In the genomic region with DNA sequence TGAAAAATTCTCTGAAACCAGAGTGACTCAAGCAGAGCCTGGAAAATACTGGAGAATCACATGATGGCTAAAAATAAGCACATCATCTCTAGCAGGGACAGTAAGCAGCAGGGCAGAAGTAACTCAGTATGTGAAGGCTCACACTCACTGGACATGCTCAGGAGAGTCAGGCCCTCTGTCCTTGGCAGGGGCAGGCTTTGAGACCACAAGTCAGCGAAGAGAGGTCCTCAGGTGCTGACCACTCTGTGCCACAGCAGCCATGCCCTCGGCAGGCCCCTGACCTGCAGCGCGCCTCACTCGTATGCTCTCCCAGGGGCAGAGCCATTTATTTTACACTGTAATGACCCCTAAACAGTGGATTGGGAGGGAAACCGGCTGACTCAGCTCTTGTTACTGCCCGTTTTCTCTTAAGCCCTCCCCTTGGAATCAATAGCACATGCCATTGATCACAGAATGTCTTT, we compare ENCODE assay signal across 9 cellular contexts.
A peak's percentile ranks its signal among the peaks of the same experiment; 100 is the strongest.
DNase-seq lines count a peak whose midpoint lies in the region; ATAC-seq and TF ChIP-seq lines count a peak whose summit lies in the region.
"Had no signal": no experiment of that assay in that cellular context is flagged by ENCODE, and none has a peak within 500 bp of the region (broad histone marks: within the 10 kb centered on the region; RNA-seq: fewer than 3 reads in every experiment).

No MANE protein-coding gene starts in this region.

- H3K27me3 ChIP-seq in ACC112 (ENCODE audit: insufficient read depth, low read length) (no peaks in the 10 kb centered on the region), right atrium auricular region (no peaks in the 10 kb centered on the region)

- peak overlapping the region; percentile 35; the same call in 1 of the 2 replicates for H3K4me3 ChIP-seq in ACC112 (ENCODE audit: low read depth, low read length)
- H3K4me3 ChIP-seq in right atrium auricular region: no peak overlapping the region

- no peak overlapping the region for H3K4me3 Mint-ChIP-seq in progenitor cell of endocrine pancreas (ENCODE audit: low read depth)

- peaks cover 15% of the 10 kb centered on the region for H3K4me1 ChIP-seq in ACC112 (ENCODE audit: control insufficient read depth, insufficient read depth, low read length, unreplicated experiment)
- H3K4me1 ChIP-seq in right atrium auricular region: peaks cover 0 to 53% of the 10 kb centered on the region in 2 donors

- DNase-seq in astrocyte of the hippocampus (ENCODE audit: low read depth, low spot score) (peak; percentile 64), right atrium auricular region (ENCODE audit: low spot score) (no peak), progenitor cell of endocrine pancreas (ENCODE audit: low spot score, unreplicated experiment) (no peak), LoVo (ENCODE audit: low spot score) (no peak), kidney glomerular epithelial cell (lab: John Stamatoyannopoulos, UW) (no peak), NCI-H1417 treated with DMSO at 0.1 percent for 48 hours (lab: John Stamatoyannopoulos, UW) (no peak)
- DNase-seq: AML-193 had no signal

- H3K36me3 Mint-ChIP-seq in progenitor cell of endocrine pancreas (ENCODE audit: insufficient read depth): no peaks in the 10 kb centered on the region

- H3K9me3 ChIP-seq in right atrium auricular region: no peaks in the 10 kb centered on the region

- H3K27ac ChIP-seq in ACC112 (ENCODE audit: low read depth, low read length): peak overlapping the region; percentile 54
- H3K27ac ChIP-seq in right atrium auricular region: peak overlapping the region; percentile 78 to 92

- H2AFZ ChIP-seq in ACC112 (ENCODE audit: low read length, unreplicated experiment): peak overlapping the region; percentile 39

- peak overlapping the region; percentile 57 for H3K27ac Mint-ChIP-seq in progenitor cell of endocrine pancreas

- peaks cover 4% of the 10 kb centered on the region for H3K79me2 ChIP-seq in ACC112 (ENCODE audit: control insufficient read depth, insufficient read depth, low read length, unreplicated experiment)

- H3K9me3 Mint-ChIP-seq in progenitor cell of endocrine pancreas (ENCODE audit: low read depth): no peaks in the 10 kb centered on the region

- peaks cover 23% of the 10 kb centered on the region for H3K4me1 Mint-ChIP-seq in progenitor cell of endocrine pancreas (ENCODE audit: low read depth)

- H3K36me3 ChIP-seq in ACC112 (ENCODE audit: insufficient read depth, low read length) (no peaks in the 10 kb centered on the region), right atrium auricular region (no peaks in the 10 kb centered on the region)

- H3K27me3 Mint-ChIP-seq in progenitor cell of endocrine pancreas: no peaks in the 10 kb centered on the region

- no peak for TF ChIP-seq CTCF in right atrium auricular region (IDR thresholded peaks at IDR 0.05)
- no peak for TF ChIP-seq CTCF in progenitor cell of endocrine pancreas (IDR thresholded peaks at IDR 0.05; ENCODE audit: unreplicated experiment)

- ATAC-seq in HG03378 (IDR thresholded peaks at IDR 0.05; ENCODE audit: unreplicated experiment): no peak
